29 cellular contexts compared by ENCODE assay signal in the genomic region with DNA sequence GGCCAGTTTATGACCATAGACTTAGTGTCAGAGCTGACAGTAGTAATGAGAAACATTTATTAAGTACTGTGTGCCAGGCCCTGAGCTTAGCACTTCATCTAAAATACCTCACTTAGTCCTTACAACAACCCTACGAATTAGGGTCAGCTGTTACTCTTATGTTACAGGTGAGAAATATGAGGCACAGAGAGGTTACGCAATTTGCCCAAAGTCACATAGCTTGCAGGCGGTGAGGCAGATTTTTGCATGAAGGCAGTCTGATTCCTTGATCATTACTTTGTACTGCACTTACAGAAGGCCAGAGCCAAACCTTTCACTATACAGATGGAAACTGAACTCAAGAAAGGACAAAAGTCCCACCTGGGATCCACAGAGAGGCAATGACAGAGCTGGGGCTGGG. TPM values are rescaled to one million over a fixed set of nuclear protein-coding genes. Genes with fewer than 3 reads are reported as not detected.
"Had no signal": no experiment of that assay in that cellular context is flagged by ENCODE, and none has a peak within 500 bp of the region (broad histone marks: within the 10 kb centered on the region; RNA-seq: fewer than 3 reads in every experiment).

No MANE protein-coding gene starts in this region.

- H3K27ac Mint-ChIP-seq: activated CD4-positive, alpha-beta T cell treated with anti-CD3 and anti-CD28 coated beads, Interleukin-2, amount 10 ng/mL, durations not matched to agents 24 days and 14 days; activated CD8-positive, alpha-beta T cell treated with anti-CD3 and anti-CD28 coated beads for 36 hours; activated naive CD4-positive, alpha-beta T cell treated with anti-CD3 and anti-CD28 coated beads, Interleukin-2, amount 50 U/mL, for 24 hours; activated naive CD8-positive, alpha-beta T cell treated with anti-CD3 and anti-CD28 coated beads, Interleukin-2, amount 10 ng/mL, durations not matched to agents 7 days and 5 days; activated T-cell treated with anti-CD3 and anti-CD28 coated beads, Interleukin-2, amount 50 U/mL, for 72 hours; activated T-helper 17 cell treated with anti-CD3 and anti-CD28 coated beads, Interleukin-2, amount 50 U/mL, for 72 hours; T-helper 1 cell treated with Interleukin-12 subunit alpha and Interleukin-12 subunit beta and Interleukin-4 antibody, amounts not matched to agents 30 μg/mL and 1 μg/mL, for 36 hours; T-helper 2 cell treated with Interferon-gamma antibody and Interleukin-4, amounts not matched to agents 5 μg/mL and 100 μg/mL, for 36 hours had no signal

- H3K4me2 ChIP-seq: SK-N-SH had no signal

- H3K9ac ChIP-seq: SK-N-SH had no signal

- H3K36me3 ChIP-seq: ascending aorta, Peyer's patch, SJSA1 had no signal

- ATAC-seq: activated CD8-positive, alpha-beta T cell treated with anti-CD3 and anti-CD28 coated beads for 36 hours; activated T-cell treated with anti-CD3 and anti-CD28 coated beads, Interleukin-2, amount 50 U/mL, for 72 hours; activated T-helper 17 cell treated with anti-CD3 and anti-CD28 coated beads, Interleukin-2, amount 50 U/mL, for 72 hours had no signal

- H3K9me3 ChIP-seq: SJSA1 had no signal

- H3K4me3 Mint-ChIP-seq: activated CD4-positive, alpha-beta T cell treated with anti-CD3 and anti-CD28 coated beads, Interleukin-2, amount 10 ng/mL, durations not matched to agents 24 days and 14 days; activated CD8-positive, alpha-beta T cell treated with anti-CD3 and anti-CD28 coated beads for 36 hours; activated naive CD4-positive, alpha-beta T cell treated with anti-CD3 and anti-CD28 coated beads, Interleukin-2, amount 50 U/mL, for 24 hours; activated naive CD8-positive, alpha-beta T cell treated with anti-CD3 and anti-CD28 coated beads, Interleukin-2, amount 10 ng/mL, durations not matched to agents 7 days and 5 days; activated T-cell treated with anti-CD3 and anti-CD28 coated beads, Interleukin-2, amount 50 U/mL, for 72 hours; activated T-helper 17 cell treated with anti-CD3 and anti-CD28 coated beads, Interleukin-2, amount 50 U/mL, for 72 hours; T-helper 1 cell treated with Interleukin-12 subunit alpha and Interleukin-12 subunit beta and Interleukin-4 antibody, amounts not matched to agents 30 μg/mL and 1 μg/mL, for 36 hours; T-helper 2 cell treated with Interferon-gamma antibody and Interleukin-4, amounts not matched to agents 5 μg/mL and 100 μg/mL, for 36 hours had no signal

- FAIRE-seq: TTC549 had no signal

- DNase-seq: activated CD4-positive, alpha-beta T cell treated with anti-CD3 and anti-CD28 coated beads, Interleukin-2, amount 10 ng/mL, durations not matched to agents 24 days and 14 days; activated CD4-positive, alpha-beta T cell treated with anti-CD3 and anti-CD28 coated beads, Interleukin-2, amount 50 U/mL, for 4 hours; activated CD8-positive, alpha-beta T cell treated with anti-CD3 and anti-CD28 coated beads for 36 hours; activated gamma-delta T cell; activated naive CD4-positive, alpha-beta T cell treated with Interleukin-2 at 50 U/mL for 16 hours; activated naive CD8-positive, alpha-beta T cell treated with anti-CD3 and anti-CD28 coated beads, Interleukin-2, amount 10 ng/mL, durations not matched to agents 7 days and 5 days; activated T-cell treated with anti-CD3 and anti-CD28 coated beads, Interleukin-2, amount 50 U/mL, for 1 hour; activated T-cell treated with anti-CD3 and anti-CD28 coated beads, Interleukin-2, amount 50 U/mL, for 72 hours; amygdala; caudate nucleus; cerebellar nuclear complex; NCI-H1048; NCI-H1436 treated with DMSO at 0.1 percent for 48 hours; NCI-H1694 treated with DMSO at 0.1 percent for 48 hours; NCI-H2029; NCI-H345; NCI-H524 treated with DMSO at 0.1 percent for 48 hours; RPMI8226; SHP77 treated with DMSO at 0.1 percent for 48 hours; SK-N-SH had no signal

- H3K4me1 Mint-ChIP-seq: activated CD4-positive, alpha-beta T cell treated with anti-CD3 and anti-CD28 coated beads, Interleukin-2, amount 10 ng/mL, durations not matched to agents 24 days and 14 days; activated naive CD4-positive, alpha-beta T cell treated with anti-CD3 and anti-CD28 coated beads, Interleukin-2, amount 50 U/mL, for 24 hours; activated naive CD8-positive, alpha-beta T cell treated with anti-CD3 and anti-CD28 coated beads, Interleukin-2, amount 10 ng/mL, durations not matched to agents 7 days and 5 days; activated T-helper 17 cell treated with anti-CD3 and anti-CD28 coated beads, Interleukin-2, amount 50 U/mL, for 72 hours had no signal

- H3K27me3 ChIP-seq: ascending aorta, Peyer's patch, SJSA1 had no signal

- H3K27ac ChIP-seq: ascending aorta, Peyer's patch, SJSA1 had no signal

- H3K4me1 ChIP-seq: ascending aorta, Peyer's patch, SJSA1 had no signal

- H3K4me3 ChIP-seq: ascending aorta, Peyer's patch, SJSA1 had no signal

- H3K36me3 Mint-ChIP-seq: activated naive CD8-positive, alpha-beta T cell treated with anti-CD3 and anti-CD28 coated beads, Interleukin-2, amount 10 ng/mL, durations not matched to agents 7 days and 5 days had no signal

RNA-seq across cellular contexts. Expression of a gene that starts 10.2 kb away (rescaled TPM):
- total RNA-seq: M059J had no signal
